8 cellular contexts compared by ENCODE assay signal in the genomic region with DNA sequence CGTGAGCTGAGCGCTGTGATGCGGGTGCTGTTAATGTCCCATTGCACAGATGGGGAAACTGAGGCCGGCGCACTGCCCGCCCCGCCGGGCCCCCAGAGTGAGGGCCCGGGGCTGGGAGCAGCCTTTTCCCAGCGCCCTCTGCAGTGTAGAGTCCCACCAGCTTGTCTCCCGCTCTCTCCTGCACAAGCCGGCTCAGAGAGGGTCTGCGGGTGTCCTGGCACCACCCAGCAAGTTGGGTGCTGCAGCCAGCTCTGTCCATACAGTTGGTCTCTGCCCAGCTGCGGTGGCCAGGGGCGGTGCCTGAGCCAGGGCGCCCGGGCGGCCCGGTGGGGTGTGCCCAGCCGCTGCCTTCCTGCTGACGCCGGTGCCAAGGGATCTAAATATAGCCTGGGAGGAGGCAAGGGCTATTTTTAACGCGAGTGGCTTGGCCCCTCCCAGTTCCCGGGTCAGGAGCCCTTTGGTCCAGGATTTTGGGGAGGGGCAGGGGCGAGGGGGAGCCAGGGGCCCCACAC.
DNase-seq lines count a peak whose midpoint lies in the region; ATAC-seq and TF ChIP-seq lines count a peak whose summit lies in the region.

No MANE protein-coding gene starts in this region.

- peak overlapping the region; percentile 80 for H3K9ac ChIP-seq in MM.1S (ENCODE audit: low read length)

- in situ Hi-C loops in KBM-7 (cut with MboI; ENCODE audit: low pct_unique_long_range_greater_than_20kb, low sequenced_read_pairs), result no loop called here

- TF ChIP-seq CTCF in GM06990 (IDR thresholded peaks at IDR 0.05; ENCODE audit: insufficient read depth, low read length, poor library complexity, severe bottlenecking), result peak; percentile 9
- TF ChIP-seq CTCF in MM.1S (IDR thresholded peaks at IDR 0.05; ENCODE audit: low read length), result no peak

- no peak for ATAC-seq in GM19351 (IDR thresholded peaks at IDR 0.05; ENCODE audit: unreplicated experiment)

- H3K9me3 ChIP-seq in MM.1S (replicated peaks; ENCODE audit: insufficient read depth, low read length), result no peaks in the 10 kb centered on the region

- no peaks in the 10 kb centered on the region for H3K36me3 ChIP-seq in GM06990 (ENCODE audit: control insufficient read depth, insufficient read depth, low read length)
- H3K36me3 ChIP-seq in MM.1S (replicated peaks; ENCODE audit: insufficient read depth, low read length), result no peaks in the 10 kb centered on the region

- H3K4me2 ChIP-seq in MM.1S (ENCODE audit: low read depth, low read length), result peak overlapping the region; percentile 97

- H3K4me3 ChIP-seq in GM06990 (replicated peaks; ENCODE audit: low read depth, low read length) (peak overlapping the region; percentile 72), MM.1S (ENCODE audit: low read length) (peak overlapping the region; percentile 81), iPS-11a (ENCODE audit: low read depth, low read length) (peak overlapping the region; percentile 38), skeletal muscle cell (ENCODE audit: low read depth, low read length) (peak overlapping the region; percentile 54)

- no peaks in the 10 kb centered on the region for H4K20me1 ChIP-seq in MM.1S (ENCODE audit: insufficient read depth, low read length)

- H3F3A ChIP-seq in MM.1S (ENCODE audit: insufficient read depth, low read length), result peaks cover 29% of the 10 kb centered on the region

- peak overlapping the region; percentile 58; the same call in 1 of the 2 replicates for H3K27ac ChIP-seq in MM.1S (ENCODE audit: low read length)

- H3K4me1 ChIP-seq in MM.1S (ENCODE audit: low read length), result peaks cover 29% of the 10 kb centered on the region

- H3K27me3 ChIP-seq in GM06990 (replicated peaks; ENCODE audit: control insufficient read depth, insufficient read depth, low read length) (no peaks in the 10 kb centered on the region; the same call in 1 of the 2 replicates), MM.1S (replicated peaks; ENCODE audit: insufficient read depth, low read length) (no peaks in the 10 kb centered on the region)

- H3K79me2 ChIP-seq in MM.1S (ENCODE audit: low read length), result no peaks in the 10 kb centered on the region

- H2AFZ ChIP-seq in MM.1S (ENCODE audit: low read length), result peak overlapping the region; percentile 73

- no peaks in the 10 kb centered on the region for H3K9me2 ChIP-seq in MM.1S (replicated peaks; ENCODE audit: insufficient read depth, low read length)

- DNase-seq in GM06990 (ENCODE audit: extremely low read depth, insufficient read length) (no peak), MM.1S (peak; percentile 36), astrocyte of the hippocampus (ENCODE audit: low read depth, low spot score) (peak; percentile 81), skeletal muscle cell (ENCODE audit: low read depth) (no peak), KBM-7 (no peak)
- DNase-seq in central memory CD4-positive, alpha-beta T cell, result no peak

Comparison
In these comparisons a context has a peak if more than half of its experiments do, and no peak if none do; other contexts are left out.
1. DNase-seq: peak in MM.1S (single experiment) and astrocyte of the hippocampus (single experiment); none in GM06990 (single experiment), skeletal muscle cell (single experiment), KBM-7 (single experiment) and central memory CD4-positive, alpha-beta T cell (single experiment).
2. Peak in every context shown above with its lines, with median percentiles within 50 percentile points of each other: H3K4me3 ChIP-seq.